Comparison of ENCODE assay signal across 22 cellular contexts in the genomic region with DNA sequence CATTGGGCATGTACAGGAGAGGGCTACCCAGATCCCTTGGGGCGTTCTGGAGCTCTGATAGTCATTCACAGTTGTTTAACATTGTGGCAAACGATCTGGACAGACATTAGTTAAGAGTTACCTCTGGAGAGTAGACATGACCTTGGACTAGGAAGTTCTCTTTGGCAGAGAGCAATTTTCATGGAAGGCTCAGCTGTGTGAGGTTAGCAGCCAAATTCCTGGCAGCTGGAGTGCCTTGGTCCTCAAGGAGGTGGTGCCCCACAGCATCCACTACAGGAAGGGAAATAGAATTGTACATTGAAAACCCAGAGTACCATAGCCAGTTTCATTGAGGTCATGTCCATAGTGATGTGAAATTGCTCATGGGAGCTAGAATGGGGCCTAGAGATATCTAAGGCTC.
"Had no signal": no experiment of that assay in that cellular context is flagged by ENCODE, and none has a peak within 500 bp of the region (broad histone marks: within the 10 kb centered on the region; RNA-seq: fewer than 3 reads in every experiment).

No MANE protein-coding gene starts in this region.

- H3K36me3 Mint-ChIP-seq: activated CD4-positive, alpha-beta memory T cell treated with anti-CD3 and anti-CD28 coated beads for 36 hours; activated naive CD8-positive, alpha-beta T cell treated with anti-CD3 and anti-CD28 coated beads for 36 hours; memory B cell; naive B cell; neural progenitor cell had no signal

- H3K9ac ChIP-seq: neural progenitor cell had no signal

- H3K4me3 ChIP-seq: breast epithelium, gastrocnemius medialis, neural progenitor cell, tibial artery had no signal

- H3K27me3 ChIP-seq: breast epithelium, gastrocnemius medialis, neural progenitor cell, tibial artery had no signal

- H3K9me3 Mint-ChIP-seq: activated CD4-positive, alpha-beta memory T cell treated with anti-CD3 and anti-CD28 coated beads for 36 hours; activated naive CD8-positive, alpha-beta T cell treated with anti-CD3 and anti-CD28 coated beads for 36 hours had no signal

- H3K4me1 Mint-ChIP-seq: activated naive CD8-positive, alpha-beta T cell treated with anti-CD3 and anti-CD28 coated beads for 36 hours; memory B cell; naive B cell had no signal

- H3K27ac ChIP-seq: gastrocnemius medialis, neural progenitor cell, tibial artery had no signal

- H2AFZ ChIP-seq: neural progenitor cell had no signal

- H3K27me3 Mint-ChIP-seq: activated CD4-positive, alpha-beta memory T cell treated with anti-CD3 and anti-CD28 coated beads for 36 hours had no signal

- DNase-seq: activated CD4-positive, alpha-beta memory T cell treated with anti-CD3 and anti-CD28 coated beads for 36 hours; activated CD4-positive, alpha-beta T cell treated with anti-CD3 and anti-CD28 coated beads for 48 hours; activated naive CD4-positive, alpha-beta T cell treated with Interleukin-2 at 50 U/mL for 16 hours; activated naive CD8-positive, alpha-beta T cell treated with anti-CD3 and anti-CD28 coated beads for 36 hours; activated T-cell treated with anti-CD3 and anti-CD28 coated beads, Interleukin-2, amount 50 U/mL, for 48 hours; amniotic stem cell; cortex of kidney; gastrocnemius medialis; head of caudate nucleus; naive B cell; retina; stimulated activated CD4-positive, alpha-beta T cell treated with anti-CD3 and anti-CD28 coated beads, Interleukin-4, amount 100 ng/mL, for 4 hours; stimulated activated naive CD8-positive, alpha-beta T cell treated with anti-CD3 and anti-CD28 coated beads, Interleukin-15, Interleukin-2, amounts not matched to agents 100 U/mL and 50 U/mL, for 24 hours; substantia nigra; T-helper 2 cell; tibial artery had no signal

- H3K4me3 Mint-ChIP-seq: activated CD4-positive, alpha-beta memory T cell treated with anti-CD3 and anti-CD28 coated beads for 36 hours; activated naive CD8-positive, alpha-beta T cell treated with anti-CD3 and anti-CD28 coated beads for 36 hours; memory B cell; naive B cell; neural progenitor cell had no signal

- H3K27ac Mint-ChIP-seq: activated CD4-positive, alpha-beta memory T cell treated with anti-CD3 and anti-CD28 coated beads for 36 hours; activated naive CD8-positive, alpha-beta T cell treated with anti-CD3 and anti-CD28 coated beads for 36 hours; memory B cell; naive B cell; neural progenitor cell; progenitor cell of endocrine pancreas had no signal

- H3K9me3 ChIP-seq: breast epithelium, gastrocnemius medialis, tibial artery had no signal

- H3K4me2 ChIP-seq: neural progenitor cell had no signal

- ATAC-seq: stimulated activated naive CD8-positive, alpha-beta T cell treated with anti-CD3 and anti-CD28 coated beads, Interleukin-15, Interleukin-2, amounts not matched to agents 100 U/mL and 50 U/mL, for 24 hours had no signal

- H3K36me3 ChIP-seq: breast epithelium, gastrocnemius medialis, neural progenitor cell, tibial artery had no signal

- FAIRE-seq: endometrium, islet of Langerhans had no signal

- H3K4me1 ChIP-seq: breast epithelium, gastrocnemius medialis, neural progenitor cell had no signal
